10 cellular contexts compared by ENCODE assay signal in genomic region chr22:44597616-44598015, GRCh38.
DNase-seq lines count a peak whose midpoint lies in the region; FAIRE-seq and TF ChIP-seq lines count a peak whose summit lies in the region.
"Had no signal": no experiment of that assay in that cellular context is flagged by ENCODE, and none has a peak within 500 bp of the region (broad histone marks: within the 10 kb centered on the region; RNA-seq: fewer than 3 reads in every experiment).

No MANE protein-coding gene starts in this region.

- peaks cover 65% of the 10 kb centered on the region for H3K4me1 Mint-ChIP-seq in neural progenitor cell

- H3K4me1 ChIP-seq in neural progenitor cell (peaks cover 40% of the 10 kb centered on the region), small intestine (ENCODE audit: control insufficient read depth in 2 of 2, insufficient read depth in 1 of 2, low read depth in 1 of 2, low read length in 1 of 2) (no peaks in the 10 kb centered on the region)
- H3K4me1 ChIP-seq: transverse colon had no signal

- H3K27ac ChIP-seq in neural progenitor cell (no peak overlapping the region), small intestine (ENCODE audit: low read depth in 1 of 2, low read length in 1 of 2) (no peak overlapping the region)
- H3K27ac ChIP-seq: transverse colon had no signal

- H3K79me2 ChIP-seq in neural progenitor cell (ENCODE audit: low read depth): no peaks in the 10 kb centered on the region

- H3K4me2 ChIP-seq in neural progenitor cell: no peak overlapping the region

- H3K36me3 ChIP-seq in neural progenitor cell: no peaks in the 10 kb centered on the region
- no peaks in the 10 kb centered on the region for H3K36me3 ChIP-seq in small intestine (ENCODE audit: control insufficient read depth in 2 of 2, insufficient read depth in 2 of 2, low read length in 2 of 2)
- H3K36me3 ChIP-seq: transverse colon had no signal

- H3K9ac ChIP-seq in neural progenitor cell: no peak overlapping the region

- H3K9me3 Mint-ChIP-seq in neural progenitor cell: no peaks in the 10 kb centered on the region

- H3K4me3 ChIP-seq in neural progenitor cell (no peak overlapping the region), small intestine (ENCODE audit: low read depth in 1 of 2, low read length in 2 of 2) (no peak overlapping the region)
- H3K4me3 ChIP-seq: transverse colon had no signal

- no peaks in the 10 kb centered on the region for H4K20me1 ChIP-seq in neural progenitor cell (ENCODE audit: low read depth)

- DNase-seq in DMS53 (lab: John Stamatoyannopoulos, UW) (peak; percentile 97), NCI-H1694 (lab: John Stamatoyannopoulos, UW) (peak; percentile 98), SHP77 treated with DMSO at 0.1 percent for 48 hours (lab: John Stamatoyannopoulos, UW) (peak; percentile 96), neural progenitor cell (ENCODE audit: low spot score) (peak; percentile 62), hepatic stellate cell (ENCODE audit: low spot score) (no peak), small intestine (no peak), middle frontal gyrus (ENCODE audit: extremely low spot score, low spot score) (no peak)
- DNase-seq in activated T-cell treated with anti-CD3 and anti-CD28 coated beads, Interleukin-2, amount 50 U/mL, for 48 hours: no peak
- DNase-seq: amniotic stem cell, transverse colon had no signal

- TF ChIP-seq CTCF in neural progenitor cell (IDR thresholded peaks at IDR 0.05): no peak

- H3K27me3 Mint-ChIP-seq in neural progenitor cell (ENCODE audit: insufficient read depth, low read depth): peaks cover 14% of the 10 kb centered on the region

- H3K9me3 ChIP-seq in neural progenitor cell (ENCODE audit: low read depth): no peaks in the 10 kb centered on the region
- no peaks in the 10 kb centered on the region for H3K9me3 ChIP-seq in small intestine (ENCODE audit: control insufficient read depth, low read depth)
- H3K9me3 ChIP-seq: transverse colon had no signal

- WGBS in small intestine, 3 donors: 48 to 77% (median 58%) methylated on average over 15 of the region's 15 CpGs

- H3K36me3 Mint-ChIP-seq in neural progenitor cell: no peaks in the 10 kb centered on the region

- peaks cover 9% of the 10 kb centered on the region for H3F3A ChIP-seq in neural progenitor cell (ENCODE audit: low read depth)

- no peak for FAIRE-seq in small intestine (lab: Jason Lieb, UNC)

- H3K27me3 ChIP-seq in neural progenitor cell (no peaks in the 10 kb centered on the region), small intestine (ENCODE audit: control insufficient read depth in 2 of 2, insufficient read depth in 2 of 2, low read length in 2 of 2) (no peaks in the 10 kb centered on the region)

- no peak overlapping the region for H3K27ac Mint-ChIP-seq in neural progenitor cell

- H3K4me3 Mint-ChIP-seq in neural progenitor cell: no peak overlapping the region

- no peak overlapping the region for H2AFZ ChIP-seq in neural progenitor cell (replicated peaks)

Comparison
In these comparisons a context has a peak if more than half of its experiments do, and no peak if none do; other contexts are left out.
1. DNase-seq: peak in DMS53 (single experiment), NCI-H1694 (single experiment), SHP77 treated with DMSO at 0.1 percent for 48 hours (single experiment) and neural progenitor cell (single experiment); none in activated T-cell treated with anti-CD3 and anti-CD28 coated beads, Interleukin-2, amount 50 U/mL, for 48 hours (0 of 2), hepatic stellate cell (single experiment), small intestine (single experiment) and middle frontal gyrus (single experiment).